Comparison of ENCODE assay signal across 15 cellular contexts in genomic region chr16:75139498-75139897, GRCh38. TPM values are rescaled to one million over a fixed set of nuclear protein-coding genes. Genes with fewer than 3 reads are reported as not detected.
A peak's percentile ranks its signal among the peaks of the same experiment; 100 is the strongest.
DNase-seq lines count a peak whose midpoint lies in the region; TF ChIP-seq lines count a peak whose summit lies in the region.
"Had no signal": no experiment of that assay in that cellular context is flagged by ENCODE, and none has a peak within 500 bp of the region (broad histone marks: within the 10 kb centered on the region; RNA-seq: fewer than 3 reads in every experiment).

No MANE protein-coding gene starts in this region.

- H3K4me1 ChIP-seq in trophoblast cell (ENCODE audit: control insufficient read depth in 1 of 2, insufficient read depth in 2 of 2, low read length in 2 of 2) (no peaks in the 10 kb centered on the region), adrenal gland (replicated peaks in 1 of 2) (no peaks in the 10 kb centered on the region)
- H3K4me1 ChIP-seq: BE2C, Caco-2 had no signal

- no peak overlapping the region for H3K14ac ChIP-seq in trophoblast cell (ENCODE audit: low read length)

- H3K36me3 ChIP-seq in trophoblast cell (ENCODE audit: control insufficient read depth in 1 of 2, insufficient read depth in 2 of 2, low read length in 2 of 2) (no peaks in the 10 kb centered on the region), adrenal gland (replicated peaks in 1 of 2) (no peaks in the 10 kb centered on the region)
- H3K36me3 ChIP-seq: BE2C had no signal

- no peak overlapping the region for H3K4ac ChIP-seq in trophoblast cell (ENCODE audit: low read depth, low read length)

- no peaks in the 10 kb centered on the region for H3K79me2 ChIP-seq in trophoblast cell (ENCODE audit: control insufficient read depth, insufficient read depth, low read length, poor library complexity)

- intact Hi-C loops in adrenal gland (cut with DNase I) = no loop called here

- no peak overlapping the region for H3K18ac ChIP-seq in trophoblast cell (ENCODE audit: low read length)

- H3K79me1 ChIP-seq in trophoblast cell (ENCODE audit: low read length) = no peaks in the 10 kb centered on the region

- H3K27ac ChIP-seq in trophoblast cell (ENCODE audit: low read depth, low read length) = no peak overlapping the region
- no peak overlapping the region for H3K27ac ChIP-seq in adrenal gland
- H3K27ac ChIP-seq: C4-2B had no signal

- no peak overlapping the region for H4K12ac ChIP-seq in trophoblast cell (ENCODE audit: low read depth, low read length)

- no peak overlapping the region for H2BK5ac ChIP-seq in trophoblast cell (ENCODE audit: low read depth, low read length, poor library complexity)

- no peak overlapping the region for H3K9ac ChIP-seq in trophoblast cell (ENCODE audit: low read length)

- no peak overlapping the region for H2BK120ac ChIP-seq in trophoblast cell (ENCODE audit: insufficient read depth, low read length, poor library complexity)

- H2AK5ac ChIP-seq in trophoblast cell (ENCODE audit: low read length) = no peak overlapping the region

- H4K8ac ChIP-seq in trophoblast cell (ENCODE audit: low read depth, low read length) = no peak overlapping the region

- no CpG with 5 or more reads among the region's 5 CpGs for WGBS in trophoblast cell (ENCODE audit: extremely low coverage, insufficient coverage, insufficient read length)
- WGBS in adrenal gland, 4 donors = 94 to 98% (median 96%) methylated on average over 5 of the region's 5 CpGs

- TF ChIP-seq CTCF in adrenal gland (IDR thresholded peaks at IDR 0.05) = no peak

- peaks cover 1% of the 10 kb centered on the region for H3K9me3 ChIP-seq in trophoblast cell (ENCODE audit: insufficient read depth, low read depth, low read length)
- no peaks in the 10 kb centered on the region for H3K9me3 ChIP-seq in adrenal gland (replicated peaks in 1 of 3)
- H3K9me3 ChIP-seq: BE2C had no signal

- H2AFZ ChIP-seq in trophoblast cell (ENCODE audit: insufficient read depth, low read length, poor library complexity) = no peak overlapping the region

- no peak overlapping the region for H2BK12ac ChIP-seq in trophoblast cell (ENCODE audit: low read length)

- no peak overlapping the region for H3K4me2 ChIP-seq in trophoblast cell (ENCODE audit: low read length)

- TF ChIP-seq POLR2A in adrenal gland (IDR thresholded peaks at IDR 0.05) = no peak

- no peak overlapping the region for H3K23ac ChIP-seq in trophoblast cell (ENCODE audit: low read length)

- no peak overlapping the region for H4K91ac ChIP-seq in trophoblast cell (ENCODE audit: low read depth, low read length)

- no peak overlapping the region for H3K4me3 ChIP-seq in trophoblast cell (ENCODE audit: low read depth, low read length)
- H3K4me3 ChIP-seq in adrenal gland = no peak overlapping the region
- H3K4me3 ChIP-seq: GM12878 had no signal

- H3K27me3 ChIP-seq in trophoblast cell (ENCODE audit: insufficient read depth, low read length) (no peaks in the 10 kb centered on the region), adrenal gland (no peaks in the 10 kb centered on the region)
- H3K27me3 ChIP-seq: BE2C had no signal

- peak; percentile 46 for DNase-seq in DMS53 treated with DMSO at 0.1 percent for 48 hours (lab: John Stamatoyannopoulos, UW; ENCODE audit: unreplicated experiment)
- peak; percentile 58 for DNase-seq in NCI-H146 (lab: John Stamatoyannopoulos, UW)
- DNase-seq in NCI-H510A treated with DMSO at 0.1 percent for 48 hours (lab: John Stamatoyannopoulos, UW) = peak; percentile 67
- DNase-seq in trophoblast cell = peak; percentile 12 to 69
- DNase-seq in epidermal melanocyte (ENCODE audit: insufficient read length, low spot score) = no peak
- DNase-seq in adrenal gland = no peak
- DNase-seq in globus pallidus (ENCODE audit: low spot score) = no peak
- DNase-seq: BE2C; CD8-positive, alpha-beta T cell; HCEC 1CT; HFFc6 had no signal

RNA-seq across cellular contexts. Expression of gene ZFP1, which starts 8.8 kb away (rescaled TPM):
- polyA plus RNA-seq in trophoblast cell (2013) = 8.6 and 8.7 TPM in 2 replicates
- 10 to 100 TPM in 2 of 8 donors, 1 to 10 TPM in 6; 5.9 to 15.1 (median 8.7) TPM for total RNA-seq in adrenal gland
- 10 to 100 TPM in 1 of 3 donors, 1 to 10 TPM in 2; 4.5 to 10.5 (median 6.9) TPM for polyA plus RNA-seq in adrenal gland

RNA-seq across cellular contexts. Expression of gene LDHD, which starts 22.9 kb away (rescaled TPM):
- polyA plus RNA-seq in trophoblast cell (2013) = 0.08 and 0.15 TPM in 2 replicates
- 10 to 100 TPM; 15.9 to 46.0 (median 23.4) TPM for total RNA-seq in adrenal gland
- polyA plus RNA-seq in adrenal gland = 10 to 100 TPM; 11.8 to 18.9 (median 12.1) TPM
- total RNA-seq: CD8-positive, alpha-beta T cell; Daoy had no signal

Comparison
In these comparisons a context has a peak if more than half of its experiments do, and no peak if none do; other contexts are left out.
1. DNase-seq: peak in DMS53 treated with DMSO at 0.1 percent for 48 hours (single experiment), NCI-H146 (single experiment), NCI-H510A treated with DMSO at 0.1 percent for 48 hours (single experiment) and trophoblast cell (2 of 2); none in epidermal melanocyte (single experiment), adrenal gland (0 of 7) and globus pallidus (single experiment).